Comparison of ENCODE assay signal across 9 cellular contexts in the genomic region with DNA sequence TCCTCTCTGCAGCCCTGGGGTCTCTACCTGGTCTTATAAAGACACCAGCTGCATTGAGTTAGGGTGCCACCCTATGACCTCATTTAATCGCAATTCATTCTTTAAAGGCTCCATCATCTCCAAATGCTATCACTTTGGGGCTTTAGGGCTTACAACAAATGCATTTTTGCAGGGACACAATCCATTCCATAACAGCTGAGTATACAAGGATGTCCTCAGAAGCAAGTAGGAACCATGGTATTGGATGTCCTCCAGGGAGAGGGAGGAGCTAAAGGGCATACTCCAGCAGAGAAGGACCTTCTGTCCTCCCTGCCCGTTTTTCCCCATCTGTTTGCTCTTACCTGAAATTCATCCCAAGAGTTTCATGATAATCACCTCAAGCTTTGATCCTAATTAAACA. TPM values are rescaled to one million over a fixed set of nuclear protein-coding genes. Genes with fewer than 3 reads are reported as not detected.
DNase-seq lines count a peak whose midpoint lies in the region; ATAC-seq and TF ChIP-seq lines count a peak whose summit lies in the region.
"Had no signal": no experiment of that assay in that cellular context is flagged by ENCODE, and none has a peak within 500 bp of the region (broad histone marks: within the 10 kb centered on the region; RNA-seq: fewer than 3 reads in every experiment).

No MANE protein-coding gene starts in this region.

- DNase-seq in NCI-H1694 (lab: John Stamatoyannopoulos, UW) (peak; percentile 10), NCI-H1694 treated with DMSO at 0.1 percent for 48 hours (lab: John Stamatoyannopoulos, UW) (no peak), RWPE1 (ENCODE audit: low spot score) (peak; percentile 15), fibroblast of peridontal ligament (ENCODE audit: extremely low read depth) (peak; percentile 72), sciatic nerve (ENCODE audit: low spot score) (no peak), NCI-H345 (lab: John Stamatoyannopoulos, UW) (no peak), NCI-H2227 (lab: John Stamatoyannopoulos, UW; ENCODE audit: unreplicated experiment) (no peak)

- POLR2A ChIA-PET in RWPE1 (lab: Yijun Ruan, JAX; ENCODE audit: low non-redundant PET), result no interaction called here

- CTCF ChIA-PET in RWPE1 (lab: Yijun Ruan, JAX), result interaction anchor here (0.5 to 4.6 kb wide), 20 partner anchors 9 to 811 kb away, joined by 3 to 61 read pairs (median 3); no protein-coding TSS in a partner anchor

- intact Hi-C loops in sciatic nerve (cut with DNase I), result loop anchor here (2.0 kb wide), 1 partner anchor 140 kb away; no protein-coding TSS in a partner anchor

- ATAC-seq in sciatic nerve, result peak; percentile 65
- no peak for ATAC-seq in HG03025 (IDR thresholded peaks at IDR 0.05; ENCODE audit: low FRiP score, unreplicated experiment)

- no peak overlapping the region for H3K27ac ChIP-seq in RWPE1
- H3K27ac ChIP-seq: foreskin keratinocyte had no signal

- no peak for TF ChIP-seq CTCF in RWPE1 (conservative IDR thresholded peaks at IDR 0.05; ENCODE audit: low read depth)

RNA-seq across cellular contexts. Expression of gene UMPS, which starts 30.3 kb away (rescaled TPM):
- 18.3 TPM for total RNA-seq in sciatic nerve

Comparison
In these comparisons a context has a peak if more than half of its experiments do, and no peak if none do; other contexts are left out.
1. DNase-seq: peak in NCI-H1694 (single experiment), RWPE1 (single experiment) and fibroblast of peridontal ligament (single experiment); none in NCI-H1694 treated with DMSO at 0.1 percent for 48 hours (single experiment), sciatic nerve (single experiment), NCI-H345 (single experiment) and NCI-H2227 (single experiment).